In genomic region chr22:24423519-24424000, GRCh38 we compare ENCODE assay signal across 8 cellular contexts. TPM values are rescaled to one million over a fixed set of nuclear protein-coding genes. Genes with fewer than 3 reads are reported as not detected.
A peak's percentile ranks its signal among the peaks of the same experiment; 100 is the strongest.
DNase-seq lines count a peak whose midpoint lies in the region; ATAC-seq and TF ChIP-seq lines count a peak whose summit lies in the region.

No MANE protein-coding gene starts in this region.

- TF ChIP-seq POLR2A in breast epithelium (IDR thresholded peaks at IDR 0.05): no peak

- peak; percentile 33 for ATAC-seq in HG02678 (IDR thresholded peaks at IDR 0.05; ENCODE audit: unreplicated experiment)

- intact Hi-C loops in breast epithelium (cut with DNase I; ENCODE audit: low total_unique reads): no loop called here

- H3K27ac ChIP-seq in VCaP (no peak overlapping the region), breast epithelium (no peak overlapping the region)

- TF ChIP-seq CTCF in BE2C (IDR thresholded peaks at IDR 0.05; ENCODE audit: low read depth, low read length): peak; percentile 32
- peak; percentile 84 for TF ChIP-seq CTCF in VCaP (conservative IDR thresholded peaks at IDR 0.05)
- peak in 2 of 3 donors; percentile 58 to 84 for TF ChIP-seq CTCF in breast epithelium (IDR thresholded peaks at IDR 0.05)

- H3K27me3 ChIP-seq in BE2C: no peaks in the 10 kb centered on the region
- H3K27me3 ChIP-seq in breast epithelium: peaks cover 0 to 7% of the 10 kb centered on the region in 2 donors

- H3K4me1 ChIP-seq in BE2C (peaks cover 20% of the 10 kb centered on the region), breast epithelium (peaks cover 0 to 11% of the 10 kb centered on the region in 2 donors)

- peaks cover 6% of the 10 kb centered on the region; the same call in 1 of the 2 replicates for H3K36me3 ChIP-seq in BE2C
- H3K36me3 ChIP-seq in breast epithelium: no peaks in the 10 kb centered on the region

- H3K4me3 ChIP-seq in BE2C (ENCODE audit: low read depth, low read length): no peak overlapping the region
- H3K4me3 ChIP-seq in breast epithelium: peak overlapping the region; percentile 47 to 65 (median 58)

- DNase-seq in BE2C (no peak), breast epithelium (ENCODE audit: low spot score in 2 of 2) (peak in 1 of 2 donors; percentile 64), kidney tubule cell (ENCODE audit: low spot score) (peak; percentile 43), NCI-H1105 (lab: John Stamatoyannopoulos, UW) (no peak), Ammon's horn (ENCODE audit: low spot score) (no peak)
- peak; percentile 54 to 65 for DNase-seq in stimulated activated CD4-positive, alpha-beta T cell treated with anti-CD3 and anti-CD28 coated beads, Interleukin-4, amount 100 ng/mL, for 48 hours (ENCODE audit: low read depth in 2 of 2)

- H3K9me3 ChIP-seq in BE2C (no peaks in the 10 kb centered on the region), breast epithelium (no peaks in the 10 kb centered on the region)

RNA-seq across cellular contexts. Expression of gene ADORA2A, which starts 3.8 kb away (rescaled TPM):
- 5.2 TPM for polyA plus RNA-seq in BE2C (2012; ENCODE audit: insufficient read depth, insufficient read length, low read depth)
- 1 to 10 TPM; 1.8 to 4.3 (median 3.4) TPM for total RNA-seq in breast epithelium

Comparison
In these comparisons a context has a peak if more than half of its experiments do, and no peak if none do; other contexts are left out.
1. DNase-seq: peak in kidney tubule cell (single experiment) and stimulated activated CD4-positive, alpha-beta T cell treated with anti-CD3 and anti-CD28 coated beads, Interleukin-4, amount 100 ng/mL, for 48 hours (2 of 2); none in BE2C (single experiment), NCI-H1105 (single experiment) and Ammon's horn (single experiment).
2. CTCF ChIP-seq: peak in every context shown above with its lines; median percentile 84 in VCaP; 71 in breast epithelium; 32 in BE2C.